20 cellular contexts compared by ENCODE assay signal in the genomic region with DNA sequence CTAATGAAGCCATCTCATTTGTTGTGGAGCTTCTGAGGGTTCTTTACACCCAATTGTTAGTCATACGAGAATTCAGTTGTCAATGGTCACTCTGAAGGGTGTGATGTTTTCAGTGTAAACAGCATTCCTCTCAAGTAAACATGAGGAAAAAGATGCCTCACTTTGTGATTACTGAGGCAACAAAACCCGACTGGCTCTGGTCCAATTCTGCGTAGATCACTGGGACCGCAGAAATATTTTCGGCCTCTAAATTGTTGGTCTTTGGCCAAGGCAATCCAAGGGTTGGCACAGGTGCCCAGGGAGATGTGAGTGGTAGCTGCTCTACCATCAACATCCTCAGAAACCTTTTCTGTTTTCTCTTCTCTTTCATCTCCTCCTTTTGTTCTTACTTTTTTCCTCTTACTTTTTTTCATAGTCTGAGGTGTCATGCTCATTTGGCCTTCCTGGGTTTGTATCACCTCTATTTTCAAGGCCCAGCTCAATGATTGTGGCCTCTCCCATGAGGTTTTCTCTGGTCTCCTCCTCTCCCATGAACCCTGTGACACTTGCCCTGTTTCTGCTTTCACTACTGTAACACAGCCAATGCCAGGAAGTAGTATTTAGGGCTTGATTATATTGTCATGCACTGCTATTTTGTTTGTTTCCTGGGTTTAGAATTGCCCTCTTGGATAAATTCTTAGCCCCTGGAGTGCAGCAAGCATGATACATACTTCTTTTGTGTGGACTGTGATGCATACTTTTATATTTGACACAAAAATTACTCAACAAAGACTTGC.
DNase-seq lines count a peak whose midpoint lies in the region; FAIRE-seq and TF ChIP-seq lines count a peak whose summit lies in the region.
"Had no signal": no experiment of that assay in that cellular context is flagged by ENCODE, and none has a peak within 500 bp of the region (broad histone marks: within the 10 kb centered on the region; RNA-seq: fewer than 3 reads in every experiment).

No MANE protein-coding gene starts in this region.

- H3K4me3 Mint-ChIP-seq in activated T-helper 1 cell treated with anti-CD3 and anti-CD28 coated beads, Interleukin-12 subunit alpha, Interleukin-12 subunit beta, Interleukin-2, Interleukin-4 antibody, amounts not matched to agents 30 ng/mL and 10 ng/mL and 1 ng/mL, durations not matched to agents 14 hours and 24 hours and 36 hours: no peak overlapping the region
- H3K4me3 Mint-ChIP-seq: activated naive CD8-positive, alpha-beta T cell; activated T-cell treated with anti-CD3 and anti-CD28 coated beads, Interleukin-2, amount 50 U/mL, for 72 hours; B cell; effector memory CD8-positive, alpha-beta T cell; mesothelial cell of epicardium had no signal

- H3K9me3 ChIP-seq in endothelial cell of umbilical vein (replicated peaks; ENCODE audit: control insufficient read depth, insufficient read depth, low read length) (no peaks in the 10 kb centered on the region), small intestine (ENCODE audit: control insufficient read depth, low read depth) (no peaks in the 10 kb centered on the region)
- H3K9me3 ChIP-seq: esophagus squamous epithelium, gastroesophageal sphincter had no signal

- no peaks in the 10 kb centered on the region for H3K9me1 ChIP-seq in endothelial cell of umbilical vein (replicated peaks; ENCODE audit: control insufficient read depth, extremely low read depth, insufficient read depth, low read length)

- in situ Hi-C loops in ACHN (cut with HindIII; ENCODE audit: low pct_ligation_motif_present, low pct_unique_long_range_greater_than_20kb, low sequenced_read_pairs): no loop called here

- H3K27ac ChIP-seq in endothelial cell of umbilical vein (ENCODE audit: insufficient read depth, low read depth, low read length): peak overlapping the region; percentile 22
- H3K27ac ChIP-seq in small intestine (ENCODE audit: low read depth in 1 of 2, low read length in 1 of 2): no peak overlapping the region
- H3K27ac ChIP-seq: esophagus squamous epithelium, gastroesophageal sphincter had no signal

- peak; percentile 58 for DNase-seq in NCI-H748 (lab: John Stamatoyannopoulos, UW; ENCODE audit: unreplicated experiment)
- DNase-seq in NCI-H748 treated with DMSO at 0.1 percent for 48 hours (lab: John Stamatoyannopoulos, UW): no peak
- DNase-seq in NCI-H345 treated with DMSO at 0.1 percent for 48 hours (lab: John Stamatoyannopoulos, UW; ENCODE audit: unreplicated experiment): peak; percentile 21
- DNase-seq in endothelial cell of umbilical vein (ENCODE audit: low read depth, low spot score): peak; percentile 63
- DNase-seq in small intestine: peak; percentile 10
- no peak for DNase-seq in activated T-helper 1 cell treated with anti-CD3 and anti-CD28 coated beads, Interleukin-12 subunit alpha, Interleukin-12 subunit beta, Interleukin-2, Interleukin-4 antibody, amounts not matched to agents 30 ng/mL and 10 ng/mL and 1 ng/mL, durations not matched to agents 14 hours and 24 hours and 36 hours (ENCODE audit: low spot score)
- no peak for DNase-seq in ACHN
- no peak for DNase-seq in activated CD4-positive, CD25-positive, alpha-beta regulatory T cell treated with anti-CD3 and anti-CD28 coated beads, Interleukin-2, amount 50 U/mL, for 72 hours
- DNase-seq: activated CD4-positive, alpha-beta T cell treated with anti-CD3 and anti-CD28 coated beads for 4 hours; activated T-cell treated with anti-CD3 and anti-CD28 coated beads, Interleukin-2, amount 50 U/mL, for 72 hours; Calu3; effector memory CD8-positive, alpha-beta T cell; esophagus squamous epithelium; stimulated activated CD4-positive, alpha-beta T cell treated with anti-CD3 and anti-CD28 coated beads, Interleukin-4, amount 100 ng/mL, for 24 hours had no signal

- no peaks in the 10 kb centered on the region for H3K4me1 Mint-ChIP-seq in activated T-helper 1 cell treated with anti-CD3 and anti-CD28 coated beads, Interleukin-12 subunit alpha, Interleukin-12 subunit beta, Interleukin-2, Interleukin-4 antibody, amounts not matched to agents 30 ng/mL and 10 ng/mL and 1 ng/mL, durations not matched to agents 14 hours and 24 hours and 36 hours (ENCODE audit: low read depth)
- H3K4me1 Mint-ChIP-seq: mesothelial cell of epicardium had no signal

- H3K4me3 ChIP-seq in endothelial cell of umbilical vein (replicated peaks in 1 of 3; ENCODE audit: insufficient read depth in 1 of 3, low read depth in 1 of 3, low read length in 3 of 3) (no peak overlapping the region), small intestine (ENCODE audit: low read depth in 1 of 2, low read length in 2 of 2) (no peak overlapping the region)
- H3K4me3 ChIP-seq: esophagus squamous epithelium, gastroesophageal sphincter, skin epidermis had no signal

- H3K27me3 Mint-ChIP-seq in activated T-helper 1 cell treated with anti-CD3 and anti-CD28 coated beads, Interleukin-12 subunit alpha, Interleukin-12 subunit beta, Interleukin-2, Interleukin-4 antibody, amounts not matched to agents 30 ng/mL and 10 ng/mL and 1 ng/mL, durations not matched to agents 14 hours and 24 hours and 36 hours (ENCODE audit: insufficient read depth): peaks cover 2% of the 10 kb centered on the region

- no peak overlapping the region for H3K27ac Mint-ChIP-seq in activated T-helper 1 cell treated with anti-CD3 and anti-CD28 coated beads, Interleukin-12 subunit alpha, Interleukin-12 subunit beta, Interleukin-2, Interleukin-4 antibody, amounts not matched to agents 30 ng/mL and 10 ng/mL and 1 ng/mL, durations not matched to agents 14 hours and 24 hours and 36 hours
- H3K27ac Mint-ChIP-seq: activated naive CD8-positive, alpha-beta T cell; activated T-cell treated with anti-CD3 and anti-CD28 coated beads, Interleukin-2, amount 50 U/mL, for 72 hours; B cell; effector memory CD8-positive, alpha-beta T cell; mesothelial cell of epicardium; progenitor cell of endocrine pancreas had no signal

- dilution Hi-C loops in endothelial cell of umbilical vein (cut with MboI; ENCODE audit: extremely low pct_ligation_motif_present, low sequenced_read_pairs): no loop called here

- POLR2A ChIA-PET in endothelial cell of umbilical vein (lab: Charles Lee): no interaction called here

- no peaks in the 10 kb centered on the region for H3K36me3 Mint-ChIP-seq in activated T-helper 1 cell treated with anti-CD3 and anti-CD28 coated beads, Interleukin-12 subunit alpha, Interleukin-12 subunit beta, Interleukin-2, Interleukin-4 antibody, amounts not matched to agents 30 ng/mL and 10 ng/mL and 1 ng/mL, durations not matched to agents 14 hours and 24 hours and 36 hours (ENCODE audit: low read depth)
- H3K36me3 Mint-ChIP-seq: mesothelial cell of epicardium had no signal

- no peaks in the 10 kb centered on the region for H3K27me3 ChIP-seq in endothelial cell of umbilical vein (ENCODE audit: control insufficient read depth in 2 of 2, insufficient read depth in 2 of 2, low read length in 2 of 2)
- H3K27me3 ChIP-seq in small intestine (ENCODE audit: control insufficient read depth in 2 of 2, insufficient read depth in 2 of 2, low read length in 2 of 2): no peaks in the 10 kb centered on the region

- no peaks in the 10 kb centered on the region for H3K79me2 ChIP-seq in endothelial cell of umbilical vein (ENCODE audit: control insufficient read depth, insufficient read depth, low read length)

- TF ChIP-seq POLR2A in endothelial cell of umbilical vein (IDR thresholded peaks at IDR 0.05; ENCODE audit: low read depth, low read length): no peak

- H3K9me3 Mint-ChIP-seq in activated T-helper 1 cell treated with anti-CD3 and anti-CD28 coated beads, Interleukin-12 subunit alpha, Interleukin-12 subunit beta, Interleukin-2, Interleukin-4 antibody, amounts not matched to agents 30 ng/mL and 10 ng/mL and 1 ng/mL, durations not matched to agents 14 hours and 24 hours and 36 hours: no peaks in the 10 kb centered on the region
- H3K9me3 Mint-ChIP-seq: mesothelial cell of epicardium had no signal

- H3K9ac ChIP-seq in endothelial cell of umbilical vein (replicated peaks; ENCODE audit: extremely low read depth, insufficient read depth, low read length): no peak overlapping the region

- H4K20me1 ChIP-seq in endothelial cell of umbilical vein (replicated peaks; ENCODE audit: control insufficient read depth, extremely low read depth, insufficient read depth, low read length): no peaks in the 10 kb centered on the region

- WGBS in small intestine, 3 donors: 37 to 60% (median 43%) methylated on average over 5 of the region's 5 CpGs

- no peak for TF ChIP-seq CTCF in endothelial cell of umbilical vein (IDR thresholded peaks at IDR 0.05; ENCODE audit: extremely low read depth in 1 of 2, insufficient read depth in 1 of 2, low read depth in 1 of 2, low read length in 2 of 2)

- H3K4me2 ChIP-seq in endothelial cell of umbilical vein (ENCODE audit: insufficient read depth, low read length): no peak overlapping the region

- peak overlapping the region; percentile 17 for H2AFZ ChIP-seq in endothelial cell of umbilical vein (ENCODE audit: low read depth, low read length)

- intact Hi-C loops in endothelial cell of umbilical vein (cut with micrococcal nuclease): no loop called here
- intact Hi-C loops in activated T-helper 1 cell treated with anti-CD3 and anti-CD28 coated beads, Interleukin-12 subunit alpha, Interleukin-12 subunit beta, Interleukin-2, Interleukin-4 antibody, amounts not matched to agents 30 ng/mL and 10 ng/mL and 1 ng/mL, durations not matched to agents 14 hours and 24 hours and 36 hours (cut with micrococcal nuclease): no loop called here

- no TSS peak for BruUV-seq in endothelial cell of umbilical vein (replicated peaks; lab: Mats Ljungman, UMichigan)

- H3K36me3 ChIP-seq in endothelial cell of umbilical vein (ENCODE audit: control insufficient read depth in 2 of 2, extremely low read depth in 1 of 2, insufficient read depth in 2 of 2, low read length in 2 of 2) (no peaks in the 10 kb centered on the region), small intestine (ENCODE audit: control insufficient read depth in 2 of 2, insufficient read depth in 2 of 2, low read length in 2 of 2) (no peaks in the 10 kb centered on the region)
- H3K36me3 ChIP-seq: esophagus squamous epithelium, gastroesophageal sphincter had no signal

- peak; percentile 81 for FAIRE-seq in endothelial cell of umbilical vein (lab: Jason Lieb, UNC)
- no peak for FAIRE-seq in small intestine (lab: Jason Lieb, UNC)

- H3K4me1 ChIP-seq in endothelial cell of umbilical vein (ENCODE audit: control insufficient read depth, extremely low read depth, insufficient read depth, low read length): peaks cover 17% of the 10 kb centered on the region
- no peaks in the 10 kb centered on the region for H3K4me1 ChIP-seq in small intestine (ENCODE audit: control insufficient read depth in 2 of 2, insufficient read depth in 1 of 2, low read depth in 1 of 2, low read length in 1 of 2)
- H3K4me1 ChIP-seq: gastroesophageal sphincter had no signal

- CTCF ChIA-PET in endothelial cell of umbilical vein (lab: Charles Lee): interaction anchor here (1.0 to 1.2 kb wide), 3 partner anchors 10 to 223 kb away, joined by 3 read pairs; no protein-coding TSS in a partner anchor

TF ChIP-seq in endothelial cell of umbilical vein, 7 proteins besides CTCF, POLR2A, EP300 and RAD21 (continues in another document):
- TF ChIP-seq EZH2 (IDR thresholded peaks at IDR 0.05; ENCODE audit: borderline replicate concordance, low read depth, low read length, severe bottlenecking): no peak
- no peak for TF ChIP-seq JUN (IDR thresholded peaks at IDR 0.05; ENCODE audit: borderline replicate concordance, insufficient read depth, insufficient read length, low read depth)
- TF ChIP-seq MYC (IDR thresholded peaks at IDR 0.05; ENCODE audit: low read depth, low read length): no peak

Comparison
In these comparisons a context has a peak if more than half of its experiments do, and no peak if none do; other contexts are left out.
1. DNase-seq: peak in NCI-H748 (single experiment), NCI-H345 treated with DMSO at 0.1 percent for 48 hours (single experiment), endothelial cell of umbilical vein (single experiment) and small intestine (single experiment); none in NCI-H748 treated with DMSO at 0.1 percent for 48 hours (single experiment), activated T-helper 1 cell treated with anti-CD3 and anti-CD28 coated beads, Interleukin-12 subunit alpha, Interleukin-12 subunit beta, Interleukin-2, Interleukin-4 antibody, amounts not matched to agents 30 ng/mL and 10 ng/mL and 1 ng/mL, durations not matched to agents 14 hours and 24 hours and 36 hours (single experiment), ACHN (single experiment) and activated CD4-positive, CD25-positive, alpha-beta regulatory T cell treated with anti-CD3 and anti-CD28 coated beads, Interleukin-2, amount 50 U/mL, for 72 hours (single experiment).